Comparison of ENCODE assay signal across 10 cellular contexts in the genomic region with DNA sequence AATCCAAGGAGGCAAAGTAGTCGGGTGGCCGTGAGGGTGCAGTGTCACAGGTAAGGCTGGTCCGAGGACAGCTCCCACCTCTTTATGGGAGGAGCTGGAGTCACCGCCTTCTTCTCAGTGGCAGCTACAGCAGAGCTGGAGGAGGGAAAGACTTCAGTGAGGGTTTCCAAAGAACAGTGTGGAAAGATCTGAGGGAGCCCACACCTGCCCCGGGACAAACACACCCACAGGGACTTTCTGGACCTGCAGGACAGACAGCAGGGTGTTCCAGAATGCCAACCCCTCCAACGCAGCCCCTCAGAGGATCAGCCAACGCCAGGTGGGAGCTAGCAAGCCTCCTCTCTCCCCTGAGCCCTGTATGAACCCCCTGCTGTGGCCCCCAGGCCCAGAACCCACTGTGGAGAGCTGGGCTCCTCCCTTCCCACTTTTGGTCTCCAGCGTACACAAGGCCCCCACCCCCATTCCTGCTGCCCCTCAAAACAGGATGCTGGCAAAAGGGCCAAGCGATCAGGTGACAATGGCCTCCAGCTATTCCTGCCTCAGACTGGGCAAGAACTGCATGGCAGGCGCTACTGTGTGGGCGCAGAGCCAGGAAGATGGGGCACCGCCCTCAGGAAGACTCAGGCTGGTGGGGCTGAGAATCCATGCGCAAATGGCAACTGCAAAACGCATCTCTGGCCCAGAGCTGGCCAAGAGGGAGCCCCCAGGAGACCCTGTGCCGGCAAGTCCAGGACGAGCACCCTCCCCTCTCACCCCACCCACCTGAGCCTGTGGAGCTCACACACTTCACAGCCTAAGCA. TPM values are rescaled to one million over a fixed set of nuclear protein-coding genes. Genes with fewer than 3 reads are reported as not detected.
A peak's percentile ranks its signal among the peaks of the same experiment; 100 is the strongest.
DNase-seq lines count a peak whose midpoint lies in the region; ATAC-seq and TF ChIP-seq lines count a peak whose summit lies in the region.
"Had no signal": no experiment of that assay in that cellular context is flagged by ENCODE, and none has a peak within 500 bp of the region (broad histone marks: within the 10 kb centered on the region; RNA-seq: fewer than 3 reads in every experiment).

No MANE protein-coding gene starts in this region.

- H3K4me1 ChIP-seq in A673 (ENCODE audit: insufficient read depth, low read length, poor library complexity, severe bottlenecking) (peaks cover 19% of the 10 kb centered on the region), PC-3 (ENCODE audit: insufficient read depth, low read length) (peaks cover 37% of the 10 kb centered on the region), left ventricle myocardium inferior (peaks cover 58% of the 10 kb centered on the region)

- no TSS peak for BruUV-seq in A673 (replicated peaks; lab: Mats Ljungman, UMichigan)
- BruUV-seq in PC-3 (replicated peaks; lab: Mats Ljungman, UMichigan): no TSS peak

- no peaks in the 10 kb centered on the region for H3K27me3 Mint-ChIP-seq in activated T-helper 2 cell treated with anti-CD3 and anti-CD28 coated beads, Interferon-gamma antibody, Interleukin-2, Interleukin-4, amounts not matched to agents 10 μg/mL and 5 μg/mL and 100 μg/mL, durations not matched to agents 14 hours and 24 hours and 36 hours (ENCODE audit: low read depth)

- H3K36me3 Mint-ChIP-seq in activated T-helper 2 cell treated with anti-CD3 and anti-CD28 coated beads, Interferon-gamma antibody, Interleukin-2, Interleukin-4, amounts not matched to agents 10 μg/mL and 5 μg/mL and 100 μg/mL, durations not matched to agents 14 hours and 24 hours and 36 hours (ENCODE audit: low read depth): peaks cover 34% of the 10 kb centered on the region

- no peak overlapping the region for H3K27ac Mint-ChIP-seq in activated T-helper 2 cell treated with anti-CD3 and anti-CD28 coated beads, Interferon-gamma antibody, Interleukin-2, Interleukin-4, amounts not matched to agents 10 μg/mL and 5 μg/mL and 100 μg/mL, durations not matched to agents 14 hours and 24 hours and 36 hours

- H3K79me2 ChIP-seq in PC-3 (ENCODE audit: low read length): peaks cover 13% of the 10 kb centered on the region

- H3K4me3 ChIP-seq in A673 (ENCODE audit: low read depth, low read length, poor library complexity, severe bottlenecking) (no peak overlapping the region), PC-3 (ENCODE audit: low read length) (no peak overlapping the region), left ventricle myocardium inferior (peak overlapping the region; percentile 16)

- H3K36me3 ChIP-seq in A673 (ENCODE audit: insufficient read depth, low read length, poor library complexity, severe bottlenecking) (peaks cover 19% of the 10 kb centered on the region), PC-3 (ENCODE audit: low read depth, low read length) (peaks cover 13% of the 10 kb centered on the region; the same call in 1 of the 2 replicates), left ventricle myocardium inferior (peaks cover 47% of the 10 kb centered on the region)

- H3K27me3 ChIP-seq in A673 (replicated peaks; ENCODE audit: insufficient read depth, low read depth, low read length, poor library complexity): no peaks in the 10 kb centered on the region
- no peaks in the 10 kb centered on the region for H3K27me3 ChIP-seq in PC-3 (ENCODE audit: low read length)
- H3K27me3 ChIP-seq in left ventricle myocardium inferior (ENCODE audit: low read depth): no peaks in the 10 kb centered on the region

- H3K4me2 ChIP-seq in PC-3 (ENCODE audit: low read length): no peak overlapping the region

- peaks cover 14% of the 10 kb centered on the region for H3K4me1 Mint-ChIP-seq in activated T-helper 2 cell treated with anti-CD3 and anti-CD28 coated beads, Interferon-gamma antibody, Interleukin-2, Interleukin-4, amounts not matched to agents 10 μg/mL and 5 μg/mL and 100 μg/mL, durations not matched to agents 14 hours and 24 hours and 36 hours (ENCODE audit: low read depth)

- H3K27ac ChIP-seq in A673 (ENCODE audit: low read depth, low read length, poor library complexity, severe bottlenecking): no peak overlapping the region
- no peak overlapping the region for H3K27ac ChIP-seq in PC-3 (ENCODE audit: low read length)
- peak overlapping the region; percentile 81 for H3K27ac ChIP-seq in left ventricle myocardium inferior (replicated peaks)
- H3K27ac ChIP-seq: neutrophil had no signal

- ATAC-seq in PC-3: no peak
- ATAC-seq in HG03354 (IDR thresholded peaks at IDR 0.05; ENCODE audit: poor library complexity, severe bottlenecking, unreplicated experiment): no peak

- no peaks in the 10 kb centered on the region for H3K9me2 ChIP-seq in PC-3 (replicated peaks; ENCODE audit: low read length)

- H3K9me3 ChIP-seq in A673 (ENCODE audit: low read depth, low read length, poor library complexity, severe bottlenecking): no peaks in the 10 kb centered on the region
- H3K9me3 ChIP-seq in PC-3 (ENCODE audit: low read length): no peaks in the 10 kb centered on the region
- no peaks in the 10 kb centered on the region for H3K9me3 ChIP-seq in left ventricle myocardium inferior (replicated peaks)
- H3K9me3 ChIP-seq: neutrophil had no signal

- no peaks in the 10 kb centered on the region for H4K20me1 ChIP-seq in PC-3 (ENCODE audit: low read length)

- H3K4me3 Mint-ChIP-seq in activated T-helper 2 cell treated with anti-CD3 and anti-CD28 coated beads, Interferon-gamma antibody, Interleukin-2, Interleukin-4, amounts not matched to agents 10 μg/mL and 5 μg/mL and 100 μg/mL, durations not matched to agents 14 hours and 24 hours and 36 hours (ENCODE audit: low read depth): no peak overlapping the region

- H3K9ac ChIP-seq in PC-3 (ENCODE audit: low read length): no peak overlapping the region

- CTCF ChIA-PET in A673 (lab: Charles Lee) (no interaction called here), PC-3 (lab: Charles Lee) (interaction anchor here (0.6 kb wide), 1 partner anchor 87 kb away, joined by 4 read pairs; no protein-coding TSS in a partner anchor)

- DNase-seq in A673 (ENCODE audit: low spot score): peak; percentile 52
- DNase-seq in PC-3: peak; percentile 40
- DNase-seq in left ventricle myocardium inferior: peak; percentile 47
- DNase-seq in activated T-helper 2 cell treated with anti-CD3 and anti-CD28 coated beads, Interferon-gamma antibody, Interleukin-2, Interleukin-4, amounts not matched to agents 10 μg/mL and 5 μg/mL and 100 μg/mL, durations not matched to agents 14 hours and 24 hours and 36 hours (ENCODE audit: low spot score): no peak
- DNase-seq in activated CD4-positive, alpha-beta T cell treated with anti-CD3 and anti-CD28 coated beads for 4 hours: no peak
- DNase-seq: activated CD4-positive, alpha-beta T cell treated with anti-CD3 and anti-CD28 coated beads, Interleukin-2, amount 50 U/mL, for 1 hour; C1 segment of cervical spinal cord; NCI-H1694 had no signal

- POLR2A ChIA-PET in A673 (lab: Charles Lee; ENCODE audit: low non-redundant PET): no interaction called here
- POLR2A ChIA-PET in PC-3 (lab: Charles Lee; ENCODE audit: unreplicated experiment): interaction anchor here (0.6 kb wide), 1 partner anchor 78 kb away, joined by 3 read pairs; no protein-coding TSS in a partner anchor

- peaks cover 11% of the 10 kb centered on the region for H3F3A ChIP-seq in PC-3 (ENCODE audit: low read length, unreplicated experiment)

- H3K9me3 Mint-ChIP-seq in activated T-helper 2 cell treated with anti-CD3 and anti-CD28 coated beads, Interferon-gamma antibody, Interleukin-2, Interleukin-4, amounts not matched to agents 10 μg/mL and 5 μg/mL and 100 μg/mL, durations not matched to agents 14 hours and 24 hours and 36 hours: no peaks in the 10 kb centered on the region

- TF ChIP-seq CTCF in A673 (conservative IDR thresholded peaks at IDR 0.05; ENCODE audit: low read depth, low read length): no peak
- no peak for TF ChIP-seq CTCF in PC-3 (conservative IDR thresholded peaks at IDR 0.05; ENCODE audit: low read depth, low read length)
- no peak for TF ChIP-seq CTCF in left ventricle myocardium inferior (IDR thresholded peaks at IDR 0.05; ENCODE audit: borderline replicate concordance)

- no peak overlapping the region for H2AFZ ChIP-seq in PC-3 (ENCODE audit: low read length)

- intact Hi-C loops in A673 (cut with micrococcal nuclease; ENCODE audit: unreplicated experiment): no loop called here
- intact Hi-C loops in PC-3 (cut with micrococcal nuclease): no loop called here
- intact Hi-C loops in left ventricle myocardium inferior (cut with micrococcal nuclease): no loop called here
- intact Hi-C loops in activated T-helper 2 cell treated with anti-CD3 and anti-CD28 coated beads, Interferon-gamma antibody, Interleukin-2, Interleukin-4, amounts not matched to agents 10 μg/mL and 5 μg/mL and 100 μg/mL, durations not matched to agents 14 hours and 24 hours and 36 hours (cut with micrococcal nuclease): no loop called here

RNA-seq across cellular contexts. Expression of a gene that starts 3.5 kb away (rescaled TPM):
- total RNA-seq in A673 (2021) (121 and 135 TPM in 2 replicates), PC-3 (2014; rRNA removed) (217 and 221 TPM in 2 replicates), left ventricle myocardium inferior (31.8 TPM)
- total RNA-seq in activated T-helper 2 cell treated with anti-CD3 and anti-CD28 coated beads, Interferon-gamma antibody, Interleukin-2, Interleukin-4, amounts not matched to agents 10 μg/mL and 5 μg/mL and 100 μg/mL, durations not matched to agents 14 hours and 24 hours and 36 hours: 90.0 and 90.2 TPM in 2 replicates

RNA-seq across cellular contexts. Expression of a gene that starts 9.5 kb away (rescaled TPM):
- total RNA-seq in A673 (2021): 70.2 and 83.5 TPM in 2 replicates
- total RNA-seq in PC-3 (2014; rRNA removed): 98.5 and 144 TPM in 2 replicates
- total RNA-seq in left ventricle myocardium inferior: 134 TPM
- 48.6 and 54.5 TPM in 2 replicates for total RNA-seq in activated T-helper 2 cell treated with anti-CD3 and anti-CD28 coated beads, Interferon-gamma antibody, Interleukin-2, Interleukin-4, amounts not matched to agents 10 μg/mL and 5 μg/mL and 100 μg/mL, durations not matched to agents 14 hours and 24 hours and 36 hours

RNA-seq across cellular contexts. Expression of a gene that starts 9.6 kb away (rescaled TPM):
- 1,301 and 1,324 TPM in 2 replicates for total RNA-seq in A673 (2021)
- 2,594 and 2,746 TPM in 2 replicates for total RNA-seq in PC-3 (2014; rRNA removed)
- total RNA-seq in left ventricle myocardium inferior: 967 TPM
- 1,945 and 1,967 TPM in 2 replicates for total RNA-seq in activated T-helper 2 cell treated with anti-CD3 and anti-CD28 coated beads, Interferon-gamma antibody, Interleukin-2, Interleukin-4, amounts not matched to agents 10 μg/mL and 5 μg/mL and 100 μg/mL, durations not matched to agents 14 hours and 24 hours and 36 hours

RNA-seq across cellular contexts. Expression of a gene that starts 31.4 kb away (rescaled TPM):
- total RNA-seq in A673 (2021) (0.73 and 1.1 TPM in 2 replicates), PC-3 (2014; rRNA removed) (0.81 and 0.87 TPM in 2 replicates), left ventricle myocardium inferior (19.9 TPM)
- total RNA-seq in activated T-helper 2 cell treated with anti-CD3 and anti-CD28 coated beads, Interferon-gamma antibody, Interleukin-2, Interleukin-4, amounts not matched to agents 10 μg/mL and 5 μg/mL and 100 μg/mL, durations not matched to agents 14 hours and 24 hours and 36 hours: 0.89 and 1.7 TPM in 2 replicates

RNA-seq across cellular contexts. Expression of a gene that starts 52.3 kb away (rescaled TPM):
- total RNA-seq in A673 (2021): 1.1 and 1.7 TPM in 2 replicates
- total RNA-seq in PC-3 (2014; rRNA removed): 6.7 and 10.7 TPM in 2 replicates
- total RNA-seq in left ventricle myocardium inferior: 8.4 TPM
- 7.1 and 7.4 TPM in 2 replicates for total RNA-seq in activated T-helper 2 cell treated with anti-CD3 and anti-CD28 coated beads, Interferon-gamma antibody, Interleukin-2, Interleukin-4, amounts not matched to agents 10 μg/mL and 5 μg/mL and 100 μg/mL, durations not matched to agents 14 hours and 24 hours and 36 hours

Comparison
In these comparisons a context has a peak if more than half of its experiments do, and no peak if none do; other contexts are left out.
1. DNase-seq: peak in A673 (single experiment), PC-3 (single experiment) and left ventricle myocardium inferior (single experiment); none in activated T-helper 2 cell treated with anti-CD3 and anti-CD28 coated beads, Interferon-gamma antibody, Interleukin-2, Interleukin-4, amounts not matched to agents 10 μg/mL and 5 μg/mL and 100 μg/mL, durations not matched to agents 14 hours and 24 hours and 36 hours (single experiment) and activated CD4-positive, alpha-beta T cell treated with anti-CD3 and anti-CD28 coated beads for 4 hours (0 of 2).